ENCODE assay signal across 9 cellular contexts in genomic region chr2:37318401-37318800, GRCh38. TPM values are rescaled to one million over a fixed set of nuclear protein-coding genes. Genes with fewer than 3 reads are reported as not detected.
DNase-seq lines count a peak whose midpoint lies in the region; ATAC-seq, FAIRE-seq and TF ChIP-seq lines count a peak whose summit lies in the region.
"Had no signal": no experiment of that assay in that cellular context is flagged by ENCODE, and none has a peak within 500 bp of the region (broad histone marks: within the 10 kb centered on the region; RNA-seq: fewer than 3 reads in every experiment).

No MANE protein-coding gene starts in this region.

- no peaks in the 10 kb centered on the region for H3K27me3 ChIP-seq in GM12878 (replicated peaks in 1 of 2; ENCODE audit: control insufficient read depth in 2 of 2, insufficient read depth in 2 of 2, low read length in 1 of 2)

- no peaks in the 10 kb centered on the region for H3K27me3 Mint-ChIP-seq in activated T-cell treated with anti-CD3 and anti-CD28 coated beads, Interleukin-2, amount 50 U/mL, for 4 hours (ENCODE audit: low read depth)

- peak overlapping the region; percentile 20; the same call in 1 of the 2 replicates for H3K27ac ChIP-seq in GM12878 (ENCODE audit: control insufficient read depth, insufficient read depth)

- no peak overlapping the region for H3K4me3 Mint-ChIP-seq in activated T-cell treated with anti-CD3 and anti-CD28 coated beads, Interleukin-2, amount 50 U/mL, for 4 hours

- H3K79me2 ChIP-seq in GM12878 (ENCODE audit: control insufficient read depth, insufficient read depth, low read length), result peaks cover 5% of the 10 kb centered on the region

- POLR2A ChIA-PET in GM12878 (lab: Charles Lee), result interaction anchor here (0.5 kb wide), 1 partner anchor 843 kb away, joined by 4 read pairs; no protein-coding TSS in a partner anchor

- no peaks in the 10 kb centered on the region for H4K20me1 ChIP-seq in GM12878 (ENCODE audit: control insufficient read depth, insufficient read depth)

- no peak for TF ChIP-seq EP300 in GM12878 (IDR thresholded peaks at IDR 0.05; ENCODE audit: borderline replicate concordance in 1 of 2, control insufficient read depth in 1 of 2, low read depth in 2 of 2, low read length in 2 of 2)

- peak; percentile 41 to 59 for ATAC-seq in activated T-cell treated with anti-CD3 and anti-CD28 coated beads, Interleukin-2, amount 50 U/mL, for 4 hours
- peak; percentile 91 for ATAC-seq in HG03066 (IDR thresholded peaks at IDR 0.05; ENCODE audit: low read depth, unreplicated experiment)
- peak; percentile 80 for ATAC-seq in GM12878

- CTCF ChIA-PET in GM12878 (lab: Yijun Ruan, JAX), result interaction anchor here (0.7 to 0.9 kb wide), 3 partner anchors 9 to 24 kb away, joined by 3 read pairs; no protein-coding TSS in a partner anchor

- peak overlapping the region; percentile 88 for H3K4me2 ChIP-seq in GM12878 (ENCODE audit: control insufficient read depth, insufficient read depth)

- peak overlapping the region; percentile 26; the same call in 1 of the 2 replicates for H3K4me3 ChIP-seq in GM12878

- in situ Hi-C loops in GM12878 (cut with MboI), result no loop called here

- H3K36me3 Mint-ChIP-seq in activated T-cell treated with anti-CD3 and anti-CD28 coated beads, Interleukin-2, amount 50 U/mL, for 4 hours (ENCODE audit: insufficient read depth), result peaks cover 21% of the 10 kb centered on the region

- 0% methylated on average over 5 of the region's 5 CpGs for WGBS in GM12878 (ENCODE audit: insufficient coverage, insufficient replicate concordance, low lambda C conversion rate, missing lambda C conversion rate)

- no peak for DNase-seq in activated T-cell treated with anti-CD3 and anti-CD28 coated beads, Interleukin-2, amount 50 U/mL, for 4 hours
- DNase-seq in activated T-cell treated with anti-CD3 and anti-CD28 coated beads, Interleukin-2, amount 50 U/mL, for 1 hour, result no peak
- DNase-seq in GM12878 (ENCODE audit: low read depth, low spot score) (peak; percentile 53), stromal cell of bone marrow (ENCODE audit: low read depth) (peak; percentile 26), AG20443 (ENCODE audit: low spot score) (no peak), NCI-H345 (lab: John Stamatoyannopoulos, UW) (no peak)
- DNase-seq in activated CD4-positive, alpha-beta T cell treated with anti-CD3 and anti-CD28 coated beads, Interleukin-2, amount 50 U/mL, for 48 hours, result no peak
- DNase-seq: right cardiac atrium had no signal

- no peak for TF ChIP-seq CTCF in GM12878 (IDR thresholded peaks at IDR 0.05 in 2 of 3, conservative IDR thresholded peaks at IDR 0.05 in 1 of 3; ENCODE audit: control insufficient read depth in 2 of 3, extremely low read depth in 1 of 3, insufficient read depth in 1 of 3, low read depth in 3 of 3, low read length in 3 of 3)

- no peaks in the 10 kb centered on the region for H3K9me3 Mint-ChIP-seq in activated T-cell treated with anti-CD3 and anti-CD28 coated beads, Interleukin-2, amount 50 U/mL, for 4 hours

- intact Hi-C loops in GM12878 (cut with micrococcal nuclease; ENCODE audit: unreplicated experiment), result loop anchor here (5.0 kb wide), 1 partner anchor 74 kb away; no protein-coding TSS in a partner anchor

- H2AFZ ChIP-seq in GM12878 (ENCODE audit: control insufficient read depth, low read depth, low read length), result no peak overlapping the region

- SMC1A ChIA-PET in GM12878 (lab: Charles Lee; ENCODE audit: uncharacterized antibody, unreplicated experiment), result no interaction called here

- BruUV-seq in GM12878 (replicated peaks; lab: Mats Ljungman, UMichigan), result no TSS peak

- H3K36me3 ChIP-seq in GM12878 (ENCODE audit: control insufficient read depth in 2 of 2, insufficient read depth in 2 of 2, low read length in 1 of 2), result peaks cover 0 to 4% of the 10 kb centered on the region in 2 experiments; a peak in 1 of 4 replicates

- no peak for TF ChIP-seq RAD21 in GM12878 (IDR thresholded peaks at IDR 0.05; ENCODE audit: insufficient read depth, low read depth, low read length)

- no peak overlapping the region for H3K9ac ChIP-seq in GM12878 (ENCODE audit: control insufficient read depth, insufficient read depth, low read length)

- no peaks in the 10 kb centered on the region for H3K9me3 ChIP-seq in GM12878 (replicated peaks; ENCODE audit: control insufficient read depth, insufficient read depth, low read length)

- peaks cover 61% of the 10 kb centered on the region for H3K4me1 Mint-ChIP-seq in activated T-cell treated with anti-CD3 and anti-CD28 coated beads, Interleukin-2, amount 50 U/mL, for 4 hours (ENCODE audit: low read depth)

- FAIRE-seq in GM12878 (lab: Jason Lieb, UNC), result peak; percentile 59

- no peak for TF ChIP-seq POLR2A in GM12878 (IDR thresholded peaks at IDR 0.05; ENCODE audit: low read depth, low read length)

- H3K4me1 ChIP-seq in GM12878 (ENCODE audit: control insufficient read depth, insufficient read depth, low read length), result peaks cover 5% of the 10 kb centered on the region; the same call in 1 of the 2 replicates

- RAD21 ChIA-PET in GM12878 (lab: Charles Lee; ENCODE audit: unreplicated experiment), result interaction anchor here (0.6 kb wide), 1 partner anchor 96 kb away, joined by 7 read pairs; no protein-coding TSS in a partner anchor

TF ChIP-seq in GM12878, 131 proteins besides CTCF, POLR2A, EP300 and RAD21 (continues in another document):
- TF ChIP-seq, protein P1, sequence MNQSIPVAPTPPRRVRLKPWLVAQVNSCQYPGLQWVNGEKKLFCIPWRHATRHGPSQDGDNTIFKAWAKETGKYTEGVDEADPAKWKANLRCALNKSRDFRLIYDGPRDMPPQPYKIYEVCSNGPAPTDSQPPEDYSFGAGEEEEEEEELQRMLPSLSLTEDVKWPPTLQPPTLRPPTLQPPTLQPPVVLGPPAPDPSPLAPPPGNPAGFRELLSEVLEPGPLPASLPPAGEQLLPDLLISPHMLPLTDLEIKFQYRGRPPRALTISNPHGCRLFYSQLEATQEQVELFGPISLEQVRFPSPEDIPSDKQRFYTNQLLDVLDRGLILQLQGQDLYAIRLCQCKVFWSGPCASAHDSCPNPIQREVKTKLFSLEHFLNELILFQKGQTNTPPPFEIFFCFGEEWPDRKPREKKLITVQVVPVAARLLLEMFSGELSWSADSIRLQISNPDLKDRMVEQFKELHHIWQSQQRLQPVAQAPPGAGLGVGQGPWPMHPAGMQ (IDR thresholded peaks at IDR 0.05; ENCODE audit: borderline replicate concordance), result no peak
- TF ChIP-seq POLR2AphosphoS2 (IDR thresholded peaks at IDR 0.05; ENCODE audit: low read depth, low read length), result no peak
- peak; percentile 46 for TF ChIP-seq SPI1 (IDR thresholded peaks at IDR 0.05; ENCODE audit: borderline replicate concordance, insufficient read depth, low read depth, low read length)

RNA-seq across cellular contexts. Expression of gene PRKD3, which starts 6.2 kb away (rescaled TPM):
- total RNA-seq in activated T-cell treated with anti-CD3 and anti-CD28 coated beads, Interleukin-2, amount 50 U/mL, for 4 hours, result 10 to 100 TPM; 39.8 to 66.9 (median 48.4) TPM
- 38.5 and 48.5 TPM in 2 replicates for total RNA-seq in GM12878 (2013; cell fraction: nucleolus; rRNA removed)
- total RNA-seq in GM12878 (2014; rRNA removed) (9.0 and 11.4 TPM in 2 replicates), GM12878 (2014; rRNA removed; fragmentation: Illumina TruSeq; extraction: Trizol) (12.0 and 13.7 TPM in 2 replicates), GM12878 (2021) (10.4 and 14.9 TPM in 2 replicates)
- 6.8 TPM for polyA plus RNA-seq in GM12878 (2011; ENCODE audit: low read depth)
- polyA plus RNA-seq in GM12878 (2011; rRNA removed) (8.2 and 10.8 TPM in 2 replicates), GM12878 (2014; fragmentation: Illumina TruSeq; extraction: Trizol) (11.1 and 14.2 TPM in 2 replicates), GM12878 (2014; fragmentation: Nextera tagmentation; extraction: Ambion mirVana) (1 to 10 TPM; 3.3 to 3.7 TPM), GM12878 (2014; rRNA removed) (6.1 and 7.5 TPM in 2 replicates), GM12878 (2016; fragmentation: Nextera tagmentation; extraction: Ambion mirVana) (1 to 10 TPM; 6.5 to 7.4 TPM)
- polyA plus RNA-seq in GM12878 (2011; cell fraction: cytosol; rRNA removed), result 4.5 and 5.0 TPM in 2 replicates
- polyA plus RNA-seq in GM12878 (2011; cell fraction: nucleus; rRNA removed), result 5.8 and 7.1 TPM in 2 replicates
- 9.5 and 10.6 TPM in 2 replicates for polyA plus RNA-seq in GM12878 (2012)
- polyA minus RNA-seq in GM12878 (2011; rRNA and poly(A)+ RNA removed), result 11.2 and 11.4 TPM in 2 replicates
- polyA minus RNA-seq in GM12878 (2011; cell fraction: cytosol; rRNA and poly(A)+ RNA removed), result 5.3 and 7.6 TPM in 2 replicates
- polyA minus RNA-seq in GM12878 (2011; cell fraction: nucleus; rRNA and poly(A)+ RNA removed), result 5.7 and 9.8 TPM in 2 replicates

RNA-seq across cellular contexts. Expression of gene QPCT, which starts 26.0 kb away (rescaled TPM):
- total RNA-seq in activated T-cell treated with anti-CD3 and anti-CD28 coated beads, Interleukin-2, amount 50 U/mL, for 4 hours, result 1 to 10 TPM; 5.5 to 7.0 (median 6.9) TPM
- not detected in 2 replicates for total RNA-seq in GM12878 (2013; cell fraction: nucleolus; rRNA removed)
- total RNA-seq in GM12878 (2014; rRNA removed), result 0.17 and 0.27 TPM in 2 replicates
- total RNA-seq in GM12878 (2014; rRNA removed; fragmentation: Illumina TruSeq; extraction: Trizol), result 0.18 TPM in 1 of 2 replicates, not detected in the other
- total RNA-seq in GM12878 (2021), result 0.15 and 0.16 TPM in 2 replicates
- polyA plus RNA-seq in GM12878 (2011; ENCODE audit: low read depth), result 0.20 TPM
- 0.14 and 0.52 TPM in 2 replicates for polyA plus RNA-seq in GM12878 (2011; rRNA removed)
- polyA plus RNA-seq in GM12878 (2011; cell fraction: cytosol; rRNA removed), result 0.19 and 0.23 TPM in 2 replicates
- 0.23 and 0.28 TPM in 2 replicates for polyA plus RNA-seq in GM12878 (2011; cell fraction: nucleus; rRNA removed)
- polyA plus RNA-seq in GM12878 (2012), result 0.23 and 0.45 TPM in 2 replicates
- 0.19 TPM in 1 of 2 replicates, not detected in the other for polyA plus RNA-seq in GM12878 (2014; fragmentation: Illumina TruSeq; extraction: Trizol)
- under 1 TPM; 0.14 to 0.24 TPM for polyA plus RNA-seq in GM12878 (2014; fragmentation: Nextera tagmentation; extraction: Ambion mirVana)
- polyA plus RNA-seq in GM12878 (2014; rRNA removed), result not detected in 2 replicates
- polyA plus RNA-seq in GM12878 (2016; fragmentation: Nextera tagmentation; extraction: Ambion mirVana), result under 1 TPM; 0.24 to 0.86 TPM
- polyA minus RNA-seq in GM12878 (2011; rRNA and poly(A)+ RNA removed), result not detected in 2 replicates
- polyA minus RNA-seq in GM12878 (2011; cell fraction: cytosol; rRNA and poly(A)+ RNA removed), result not detected in 2 replicates
- 0.57 TPM in 1 of 2 replicates, not detected in the other for polyA minus RNA-seq in GM12878 (2011; cell fraction: nucleus; rRNA and poly(A)+ RNA removed)

Comparison
In these comparisons a context has a peak if more than half of its experiments do, and no peak if none do; other contexts are left out.
1. DNase-seq: peak in GM12878 (single experiment) and stromal cell of bone marrow (single experiment); none in activated T-cell treated with anti-CD3 and anti-CD28 coated beads, Interleukin-2, amount 50 U/mL, for 4 hours (single experiment), activated T-cell treated with anti-CD3 and anti-CD28 coated beads, Interleukin-2, amount 50 U/mL, for 1 hour (single experiment), AG20443 (single experiment), NCI-H345 (single experiment) and activated CD4-positive, alpha-beta T cell treated with anti-CD3 and anti-CD28 coated beads, Interleukin-2, amount 50 U/mL, for 48 hours (0 of 2).
2. RNA of gene QPCT, which starts 26.0 kb away (total RNA-seq): 5.5 to 7.0 TPM in activated T-cell treated with anti-CD3 and anti-CD28 coated beads, Interleukin-2, amount 50 U/mL, for 4 hours; 0.15 to 0.27 TPM in GM12878; every median in the first group is over 4 times any median in the second.
3. Peak in every context shown above with its lines, with median percentiles within 50 percentile points of each other: ATAC-seq.